Comparison of ENCODE assay signal across 23 cellular contexts in the genomic region with DNA sequence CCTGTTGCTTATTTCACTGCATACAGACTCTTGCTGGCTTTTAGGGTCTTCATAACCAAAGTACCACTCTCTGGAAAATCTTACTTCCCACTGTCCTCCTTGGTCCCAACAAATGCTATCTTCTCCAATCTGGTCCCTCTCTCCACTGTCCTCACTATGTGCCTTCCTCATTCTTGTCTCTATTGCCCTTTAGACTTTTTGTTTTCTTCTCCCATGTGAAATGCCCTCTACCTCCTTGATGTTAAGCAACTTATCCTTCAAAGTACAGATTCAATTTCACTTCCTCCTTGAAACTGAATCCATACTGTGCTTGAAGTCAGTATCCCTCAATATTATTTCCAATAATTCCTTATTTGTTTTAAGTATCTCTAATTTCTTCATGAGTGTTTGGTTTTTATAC.
DNase-seq lines count a peak whose midpoint lies in the region; ATAC-seq and TF ChIP-seq lines count a peak whose summit lies in the region.
"Had no signal": no experiment of that assay in that cellular context is flagged by ENCODE, and none has a peak within 500 bp of the region (broad histone marks: within the 10 kb centered on the region; RNA-seq: fewer than 3 reads in every experiment).

No MANE protein-coding gene starts in this region.

- H3K4me1 ChIP-seq in lower lobe of right lung = no peaks in the 10 kb centered on the region
- H3K4me1 ChIP-seq: ascending aorta, gastrocnemius medialis, parathyroid adenoma, sigmoid colon, SJSA1, thyroid gland had no signal

- H3K9me3 ChIP-seq in lower lobe of right lung = no peaks in the 10 kb centered on the region
- H3K9me3 ChIP-seq: ascending aorta, gastrocnemius medialis, sigmoid colon, SJSA1, thyroid gland had no signal

- no TSS peak for BruUV-seq in Calu3 (replicated peaks; lab: Mats Ljungman, UMichigan)

- H3K4me3 ChIP-seq in lower lobe of right lung = no peak overlapping the region
- H3K4me3 ChIP-seq: ascending aorta, gastrocnemius medialis, sigmoid colon, SJSA1, thyroid gland had no signal

- DNase-seq in AML-193 (lab: John Stamatoyannopoulos, UW) (peak; percentile 45 to 50), Calu3 (no peak), NOMO-1 treated with DMSO at 0.1 percent for 48 hours (lab: John Stamatoyannopoulos, UW; ENCODE audit: unreplicated experiment) (peak; percentile 90), lower lobe of right lung (no peak), NCI-H146 treated with DMSO at 0.1 percent for 48 hours (lab: John Stamatoyannopoulos, UW; ENCODE audit: unreplicated experiment) (no peak)
- DNase-seq: activated T-cell treated with anti-CD3 and anti-CD28 coated beads, Interleukin-2, amount 50 U/mL, for 1 hour; gastrocnemius medialis; kidney; NCI-H1694 treated with DMSO at 0.1 percent for 48 hours; NCI-H748 treated with DMSO at 0.1 percent for 48 hours; sigmoid colon; T1000; thyroid gland had no signal

- H3K27me3 Mint-ChIP-seq in Calu3 (ENCODE audit: unreplicated experiment) = no peaks in the 10 kb centered on the region

- TF ChIP-seq CTCF in Calu3 (IDR thresholded peaks at IDR 0.05; ENCODE audit: unreplicated experiment) = no peak
- no peak for TF ChIP-seq CTCF in lower lobe of right lung (IDR thresholded peaks at IDR 0.05)

- H3K36me3 ChIP-seq in lower lobe of right lung = no peaks in the 10 kb centered on the region
- H3K36me3 ChIP-seq: ascending aorta, gastrocnemius medialis, sigmoid colon, SJSA1, thyroid gland had no signal

- H3K4me3 Mint-ChIP-seq in Calu3 (ENCODE audit: low read depth, unreplicated experiment) = no peak overlapping the region
- H3K4me3 Mint-ChIP-seq: activated naive CD4-positive, alpha-beta T cell treated with anti-CD3 and anti-CD28 coated beads for 36 hours; central memory CD8-positive, alpha-beta T cell had no signal

- no peaks in the 10 kb centered on the region for H3K36me3 Mint-ChIP-seq in Calu3 (ENCODE audit: insufficient read depth, unreplicated experiment)

- peaks cover 21% of the 10 kb centered on the region for H3K4me1 Mint-ChIP-seq in Calu3 (ENCODE audit: low read depth, unreplicated experiment)
- H3K4me1 Mint-ChIP-seq: central memory CD8-positive, alpha-beta T cell had no signal

- no peak overlapping the region for H3K27ac ChIP-seq in lower lobe of right lung
- H3K27ac ChIP-seq: ascending aorta, gastrocnemius medialis, parathyroid adenoma, sigmoid colon, SJSA1, thyroid gland had no signal

- peak overlapping the region; percentile 2 for H3K27ac Mint-ChIP-seq in Calu3 (ENCODE audit: unreplicated experiment)
- H3K27ac Mint-ChIP-seq: activated CD8-positive, alpha-beta T cell treated with anti-CD3 and anti-CD28 coated beads, Interleukin-2, amount 10 ng/mL, durations not matched to agents 7 days and 5 days; activated naive CD4-positive, alpha-beta T cell treated with anti-CD3 and anti-CD28 coated beads for 36 hours had no signal

- CTCF ChIA-PET in Calu3 (lab: Charles Lee) = no interaction called here

- H3K9me3 Mint-ChIP-seq in Calu3 (ENCODE audit: low read depth, unreplicated experiment) = no peaks in the 10 kb centered on the region
- H3K9me3 Mint-ChIP-seq: activated naive CD4-positive, alpha-beta T cell treated with anti-CD3 and anti-CD28 coated beads for 36 hours; central memory CD8-positive, alpha-beta T cell had no signal

- intact Hi-C loops in Calu3 (cut with micrococcal nuclease; ENCODE audit: unreplicated experiment) (loop anchor here (5.0 kb wide), 2 partner anchors 46 to 266 kb away; no protein-coding TSS in a partner anchor), lower lobe of right lung (cut with DNase I) (no loop called here)

- peak; percentile 62 to 82 for ATAC-seq in lower lobe of right lung
- no peak for ATAC-seq in GM19467 (IDR thresholded peaks at IDR 0.05; ENCODE audit: unreplicated experiment)
- ATAC-seq in GM18873 (IDR thresholded peaks at IDR 0.05; ENCODE audit: low FRiP score, unreplicated experiment) = no peak
- ATAC-seq: esophagus mucosa, gastrocnemius medialis, HCT116 had no signal

- H3K27me3 ChIP-seq in lower lobe of right lung (ENCODE audit: low read depth) = no peaks in the 10 kb centered on the region
- H3K27me3 ChIP-seq: ascending aorta, gastrocnemius medialis, sigmoid colon, SJSA1, thyroid gland had no signal

Comparison
In these comparisons a context has a peak if more than half of its experiments do, and no peak if none do; other contexts are left out.
1. DNase-seq: peak in AML-193 (2 of 2) and NOMO-1 treated with DMSO at 0.1 percent for 48 hours (single experiment); none in Calu3 (single experiment), lower lobe of right lung (single experiment) and NCI-H146 treated with DMSO at 0.1 percent for 48 hours (single experiment).
2. ATAC-seq: peak in lower lobe of right lung (2 of 2); none in GM19467 (single experiment) and GM18873 (single experiment).